In genomic region chr10:8189458-8189857, GRCh38 we compare ENCODE assay signal across 25 cellular contexts.
DNase-seq lines count a peak whose midpoint lies in the region; ATAC-seq and TF ChIP-seq lines count a peak whose summit lies in the region.
"Had no signal": no experiment of that assay in that cellular context is flagged by ENCODE, and none has a peak within 500 bp of the region (broad histone marks: within the 10 kb centered on the region; RNA-seq: fewer than 3 reads in every experiment).

No MANE protein-coding gene starts in this region.

- CTCF ChIA-PET in WTC11 (lab: Charles Lee), result interaction anchor here (0.6 to 1.0 kb wide), 2 partner anchors 86 to 144 kb away, joined by 3 read pairs; no protein-coding TSS in a partner anchor

- no peak overlapping the region for H3K4ac ChIP-seq in mesendoderm (ENCODE audit: low read depth, low read length)

- no peaks in the 10 kb centered on the region for H3K79me2 ChIP-seq in mesendoderm (ENCODE audit: control insufficient read depth, insufficient read depth, low read length)

- ATAC-seq in activated naive CD8-positive, alpha-beta T cell treated with anti-CD3 and anti-CD28 coated beads, Interleukin-2, amount 50 U/mL, for 24 hours, result no peak
- ATAC-seq in WTC11, result peak; percentile 93
- ATAC-seq in Right ventricle myocardium superior (ENCODE audit: poor library complexity), result no peak
- ATAC-seq: Panc1 had no signal

- no peak overlapping the region for H3K9ac ChIP-seq in mesendoderm (ENCODE audit: low read length)
- H3K9ac ChIP-seq: SK-N-SH had no signal

- H2BK120ac ChIP-seq in mesendoderm (ENCODE audit: low read depth, low read length), result no peak overlapping the region

- no peak overlapping the region for H2AK5ac ChIP-seq in mesendoderm (ENCODE audit: low read length)

- no peak overlapping the region for H3K4me3 ChIP-seq in mesendoderm (ENCODE audit: low read length)
- H3K4me3 ChIP-seq: MG63 had no signal

- intact Hi-C loops in Right ventricle myocardium superior (cut with DNase I), result no loop called here

- no peak overlapping the region for H3K27ac ChIP-seq in mesendoderm (ENCODE audit: low read depth, low read length)

- WGBS in mesendoderm (ENCODE audit: extremely low coverage, insufficient coverage, low lambda C conversion rate), result no CpG with 5 or more reads among the region's 8 CpGs

- no peak for TF ChIP-seq CTCF in WTC11 (IDR thresholded peaks at IDR 0.05)
- no peak for TF ChIP-seq CTCF in osteocyte (IDR thresholded peaks at IDR 0.05)

- peaks cover 8% of the 10 kb centered on the region for H3K27me3 Mint-ChIP-seq in activated naive CD8-positive, alpha-beta T cell treated with anti-CD3 and anti-CD28 coated beads for 36 hours
- H3K27me3 Mint-ChIP-seq in activated naive CD8-positive, alpha-beta T cell treated with anti-CD3 and anti-CD28 coated beads, Interleukin-2, amount 50 U/mL, for 24 hours, result peaks cover 6% of the 10 kb centered on the region
- peaks cover 5% of the 10 kb centered on the region for H3K27me3 Mint-ChIP-seq in WTC11 (ENCODE audit: low read depth)
- H3K27me3 Mint-ChIP-seq in osteocyte (ENCODE audit: unreplicated experiment), result no peaks in the 10 kb centered on the region

- H3K36me3 Mint-ChIP-seq in activated naive CD8-positive, alpha-beta T cell treated with anti-CD3 and anti-CD28 coated beads for 36 hours, result no peaks in the 10 kb centered on the region
- no peaks in the 10 kb centered on the region for H3K36me3 Mint-ChIP-seq in activated naive CD8-positive, alpha-beta T cell treated with anti-CD3 and anti-CD28 coated beads, Interleukin-2, amount 50 U/mL, for 24 hours (ENCODE audit: low read depth)
- H3K36me3 Mint-ChIP-seq in WTC11, result no peaks in the 10 kb centered on the region
- H3K36me3 Mint-ChIP-seq in osteocyte (ENCODE audit: unreplicated experiment), result no peaks in the 10 kb centered on the region

- no peak overlapping the region for H3K56ac ChIP-seq in mesendoderm (ENCODE audit: low read length)

- H3K9me3 Mint-ChIP-seq in activated naive CD8-positive, alpha-beta T cell treated with anti-CD3 and anti-CD28 coated beads for 36 hours, result no peaks in the 10 kb centered on the region
- no peaks in the 10 kb centered on the region for H3K9me3 Mint-ChIP-seq in activated naive CD8-positive, alpha-beta T cell treated with anti-CD3 and anti-CD28 coated beads, Interleukin-2, amount 50 U/mL, for 24 hours
- H3K9me3 Mint-ChIP-seq in WTC11 (no peaks in the 10 kb centered on the region), osteocyte (ENCODE audit: unreplicated experiment) (peaks cover 15% of the 10 kb centered on the region)

- POLR2A ChIA-PET in WTC11 (lab: Charles Lee), result no interaction called here

- H3K36me3 ChIP-seq in mesendoderm (ENCODE audit: control insufficient read depth, insufficient read depth, low read length), result no peaks in the 10 kb centered on the region
- H3K36me3 ChIP-seq: BE2C, MG63 had no signal

- H3K23ac ChIP-seq in mesendoderm (ENCODE audit: low read length), result no peak overlapping the region

- H3K79me1 ChIP-seq in mesendoderm (ENCODE audit: low read length), result no peaks in the 10 kb centered on the region

- H3K4me2 ChIP-seq in mesendoderm (ENCODE audit: low read length), result no peak overlapping the region
- H3K4me2 ChIP-seq: SK-N-SH had no signal

- no peak overlapping the region for H2BK5ac ChIP-seq in mesendoderm (ENCODE audit: low read length)

- peaks cover 2% of the 10 kb centered on the region for H3K4me1 Mint-ChIP-seq in activated naive CD8-positive, alpha-beta T cell treated with anti-CD3 and anti-CD28 coated beads for 36 hours
- peaks cover 10% of the 10 kb centered on the region for H3K4me1 Mint-ChIP-seq in activated naive CD8-positive, alpha-beta T cell treated with anti-CD3 and anti-CD28 coated beads, Interleukin-2, amount 50 U/mL, for 24 hours
- H3K4me1 Mint-ChIP-seq in WTC11, result peaks cover 10% of the 10 kb centered on the region
- no peaks in the 10 kb centered on the region for H3K4me1 Mint-ChIP-seq in osteocyte (ENCODE audit: unreplicated experiment)

- H3K27me3 ChIP-seq in mesendoderm (ENCODE audit: insufficient read depth, low read length, poor library complexity), result no peaks in the 10 kb centered on the region
- H3K27me3 ChIP-seq: BE2C, MG63 had no signal

- no peak overlapping the region for H2BK15ac ChIP-seq in mesendoderm (replicated peaks; ENCODE audit: low read depth)

- H4K8ac ChIP-seq in mesendoderm (ENCODE audit: low read depth, low read length), result no peak overlapping the region

- peaks cover 5% of the 10 kb centered on the region for H3K4me1 ChIP-seq in mesendoderm (ENCODE audit: control insufficient read depth, low read depth, low read length)

- H3K18ac ChIP-seq in mesendoderm (ENCODE audit: low read length), result no peak overlapping the region

- H3K27ac Mint-ChIP-seq in activated naive CD8-positive, alpha-beta T cell treated with anti-CD3 and anti-CD28 coated beads for 36 hours, result peak overlapping the region; percentile 5
- no peak overlapping the region for H3K27ac Mint-ChIP-seq in activated naive CD8-positive, alpha-beta T cell treated with anti-CD3 and anti-CD28 coated beads, Interleukin-2, amount 50 U/mL, for 24 hours
- H3K27ac Mint-ChIP-seq in WTC11, result no peak overlapping the region
- H3K27ac Mint-ChIP-seq in osteocyte (ENCODE audit: unreplicated experiment), result no peak overlapping the region
- H3K27ac Mint-ChIP-seq: HFFc6 had no signal

- no peak overlapping the region for H4K5ac ChIP-seq in mesendoderm (ENCODE audit: low read length)

- H3K4me3 Mint-ChIP-seq in activated naive CD8-positive, alpha-beta T cell treated with anti-CD3 and anti-CD28 coated beads for 36 hours, result no peak overlapping the region
- H3K4me3 Mint-ChIP-seq in activated naive CD8-positive, alpha-beta T cell treated with anti-CD3 and anti-CD28 coated beads, Interleukin-2, amount 50 U/mL, for 24 hours, result no peak overlapping the region
- H3K4me3 Mint-ChIP-seq in WTC11, result no peak overlapping the region
- H3K4me3 Mint-ChIP-seq in osteocyte (ENCODE audit: unreplicated experiment), result no peak overlapping the region
- H3K4me3 Mint-ChIP-seq: HFFc6 had no signal

- no peak for DNase-seq in activated naive CD8-positive, alpha-beta T cell treated with anti-CD3 and anti-CD28 coated beads for 36 hours
- DNase-seq in activated naive CD8-positive, alpha-beta T cell treated with anti-CD3 and anti-CD28 coated beads, Interleukin-2, amount 50 U/mL, for 24 hours, result no peak
- DNase-seq in WTC11 (ENCODE audit: low spot score) (no peak), mesendoderm (peak; percentile 14), kidney tubule cell (ENCODE audit: low spot score) (no peak), NCI-H510A (lab: John Stamatoyannopoulos, UW) (no peak), osteocyte (ENCODE audit: extremely low spot score, unreplicated experiment) (no peak), Right ventricle myocardium superior (no peak)
- DNase-seq: 8988T, ACHN, BE2C, Calu3, DMS79 treated with DMSO at 0.1 percent for 48 hours, H7, HFFc6, KG1, MG63, NCI-H1417, NCI-H1694, NCI-H2029 treated with DMSO at 0.1 percent for 48 hours, NCI-H446 treated with DMSO at 0.1 percent for 48 hours, NCI-H526 treated with DMSO at 0.1 percent for 48 hours, SIG-M5, SK-N-SH had no signal

TF ChIP-seq in WTC11, 78 proteins besides CTCF, POLR2A, EP300 and RAD21 (continues in another document):
- TF ChIP-seq HMGA2 (CRISPR knock-in tag; IDR thresholded peaks at IDR 0.05), result no peak
- TF ChIP-seq ZNF532 (CRISPR knock-in tag; IDR thresholded peaks at IDR 0.05; ENCODE audit: borderline replicate concordance), result no peak
- no peak for TF ChIP-seq ZNF232 (CRISPR knock-in tag; IDR thresholded peaks at IDR 0.05)
- TF ChIP-seq NR3C1 (CRISPR knock-in tag; conservative IDR thresholded peaks at IDR 0.05; ENCODE audit: low read depth), result no peak
- no peak for TF ChIP-seq NR2C2 (CRISPR knock-in tag; IDR thresholded peaks at IDR 0.05)
- TF ChIP-seq ZNF423 (CRISPR knock-in tag; IDR thresholded peaks at IDR 0.05), result no peak
- TF ChIP-seq ZSCAN18 (CRISPR knock-in tag; IDR thresholded peaks at IDR 0.05), result no peak
